8 cellular contexts compared by ENCODE assay signal in genomic region chr5:141692919-141693848, GRCh38. TPM values are rescaled to one million over a fixed set of nuclear protein-coding genes. Genes with fewer than 3 reads are reported as not detected.
DNase-seq lines count a peak whose midpoint lies in the region; ATAC-seq and TF ChIP-seq lines count a peak whose summit lies in the region.

No MANE protein-coding gene starts in this region.

- H3K36me3 ChIP-seq in Caco-2 (ENCODE audit: control insufficient read depth, insufficient read depth, low read length) (no peaks in the 10 kb centered on the region), prostate gland (no peaks in the 10 kb centered on the region)

- H3K4me3 ChIP-seq in Caco-2 (ENCODE audit: low read depth, low read length) (no peak overlapping the region), prostate gland (no peak overlapping the region)

- 75% methylated on average over 27 of the region's 27 CpGs for WGBS in prostate gland

- peak overlapping the region; percentile 71 for H3K4me3 Mint-ChIP-seq in Caco-2 (ENCODE audit: unreplicated experiment)
- H3K4me3 Mint-ChIP-seq in activated naive CD8-positive, alpha-beta T cell treated with anti-CD3 and anti-CD28 coated beads, Interleukin-2, amount 50 U/mL, for 24 hours = peak overlapping the region; percentile 46

- intact Hi-C loops in Caco-2 (cut with micrococcal nuclease; ENCODE audit: unreplicated experiment) = loop anchor here (1.0 to 5.0 kb wide), 5 partner anchors 28 to 454 kb away; no protein-coding TSS in a partner anchor
- intact Hi-C loops in posterior cingulate gyrus (cut with DNase I) = loop anchor here (1.0 to 10.0 kb wide), 4 partner anchors 186 to 452 kb away; partner anchors contain the start of gene PCDH1
- intact Hi-C loops in prostate gland (cut with DNase I) = loop anchor here (2.0 kb wide), 2 partner anchors 186 to 268 kb away; partner anchors contain the start of gene PCDH1

- H3K9me3 ChIP-seq in Caco-2 (no peaks in the 10 kb centered on the region), prostate gland (no peaks in the 10 kb centered on the region)

- no peaks in the 10 kb centered on the region for H3K4me1 ChIP-seq in Caco-2
- H3K4me1 ChIP-seq in prostate gland (replicated peaks) = no peaks in the 10 kb centered on the region

- H3K27ac ChIP-seq in prostate gland = no peak overlapping the region

- no peak for TF ChIP-seq CTCF in Caco-2 (IDR thresholded peaks at IDR 0.05; ENCODE audit: insufficient read depth in 1 of 2, low read depth in 1 of 2, low read length in 1 of 2, severe bottlenecking in 1 of 2, unreplicated experiment in 1 of 2)
- no peak for TF ChIP-seq CTCF in prostate gland (IDR thresholded peaks at IDR 0.05)

- peaks cover 12% of the 10 kb centered on the region for H3K27me3 Mint-ChIP-seq in Caco-2 (ENCODE audit: insufficient read depth, unreplicated experiment)
- peaks cover 9% of the 10 kb centered on the region for H3K27me3 Mint-ChIP-seq in activated naive CD8-positive, alpha-beta T cell treated with anti-CD3 and anti-CD28 coated beads, Interleukin-2, amount 50 U/mL, for 24 hours

- no peaks in the 10 kb centered on the region for H3K27me3 ChIP-seq in Caco-2 (replicated peaks; ENCODE audit: control insufficient read depth, insufficient read depth, low read length)
- no peaks in the 10 kb centered on the region for H3K27me3 ChIP-seq in prostate gland (replicated peaks; ENCODE audit: insufficient read depth)

- ATAC-seq in activated naive CD8-positive, alpha-beta T cell treated with anti-CD3 and anti-CD28 coated beads, Interleukin-2, amount 50 U/mL, for 24 hours = peak; percentile 73
- ATAC-seq in HG03432 (IDR thresholded peaks at IDR 0.05; ENCODE audit: unreplicated experiment) = no peak

- H3K4me1 Mint-ChIP-seq in Caco-2 (ENCODE audit: low read depth, unreplicated experiment) = no peaks in the 10 kb centered on the region
- peaks cover 25% of the 10 kb centered on the region for H3K4me1 Mint-ChIP-seq in activated naive CD8-positive, alpha-beta T cell treated with anti-CD3 and anti-CD28 coated beads, Interleukin-2, amount 50 U/mL, for 24 hours

- POLR2A ChIA-PET in Caco-2 (lab: Charles Lee) = no interaction called here

- DNase-seq in Caco-2 (no peak), T-helper 9 cell (peak; percentile 60), posterior cingulate gyrus (peak in 8 of 10 donors; percentile 65 to 96 (median 80)), cerebellar cortex (ENCODE audit: low spot score) (no peak), prostate gland (ENCODE audit: low spot score) (no peak), DMS79 (lab: John Stamatoyannopoulos, UW) (no peak)
- DNase-seq in activated naive CD8-positive, alpha-beta T cell treated with anti-CD3 and anti-CD28 coated beads, Interleukin-2, amount 50 U/mL, for 24 hours = peak; percentile 71

- H3K36me3 Mint-ChIP-seq in Caco-2 (ENCODE audit: insufficient read depth, unreplicated experiment) = no peaks in the 10 kb centered on the region
- H3K36me3 Mint-ChIP-seq in activated naive CD8-positive, alpha-beta T cell treated with anti-CD3 and anti-CD28 coated beads, Interleukin-2, amount 50 U/mL, for 24 hours (ENCODE audit: low read depth) = no peaks in the 10 kb centered on the region

- no TSS peak for BruUV-seq in Caco-2 (replicated peaks; lab: Mats Ljungman, UMichigan)

- H3K9me3 Mint-ChIP-seq in Caco-2 (ENCODE audit: unreplicated experiment) = no peaks in the 10 kb centered on the region
- H3K9me3 Mint-ChIP-seq in activated naive CD8-positive, alpha-beta T cell treated with anti-CD3 and anti-CD28 coated beads, Interleukin-2, amount 50 U/mL, for 24 hours = no peaks in the 10 kb centered on the region

- H3K27ac Mint-ChIP-seq in Caco-2 (ENCODE audit: unreplicated experiment) = no peak overlapping the region
- H3K27ac Mint-ChIP-seq in activated naive CD8-positive, alpha-beta T cell treated with anti-CD3 and anti-CD28 coated beads, Interleukin-2, amount 50 U/mL, for 24 hours = peak overlapping the region; percentile 68

- CTCF ChIA-PET in Caco-2 (lab: Charles Lee) = interaction anchor here (1.0 to 2.7 kb wide), 7 partner anchors 21 to 277 kb away, joined by 3 to 41 read pairs (median 6); partner anchors contain the start of gene RNF14

- no peak for TF ChIP-seq POLR2A in prostate gland (IDR thresholded peaks at IDR 0.05)

RNA-seq across cellular contexts. Expression of gene ARAP3, which starts 11.2 kb away (rescaled TPM):
- total RNA-seq in Caco-2 (2022) (6.3 and 7.5 TPM in 2 replicates), prostate gland (1 to 10 TPM; 4.0 to 8.4 TPM)

RNA-seq across cellular contexts. Expression of gene FCHSD1, which starts 42.0 kb away (rescaled TPM):
- total RNA-seq in Caco-2 (2022) (25.0 and 26.8 TPM in 2 replicates), prostate gland (10 to 100 TPM; 24.9 to 30.2 TPM)

RNA-seq across cellular contexts. Expression of gene RELL2, which starts 56.4 kb away (rescaled TPM):
- total RNA-seq in Caco-2 (2022) (8.7 and 13.6 TPM in 2 replicates), prostate gland (1 to 10 TPM; 3.9 to 7.2 TPM)

RNA-seq across cellular contexts. Expression of gene HDAC3, which starts 56.5 kb away (rescaled TPM):
- total RNA-seq in Caco-2 (2022) (73.0 and 74.5 TPM in 2 replicates), prostate gland (10 to 100 TPM; 54.9 to 74.6 TPM)

Comparison
In these comparisons a context has a peak if more than half of its experiments do, and no peak if none do; other contexts are left out.
1. DNase-seq: peak in T-helper 9 cell (single experiment), activated naive CD8-positive, alpha-beta T cell treated with anti-CD3 and anti-CD28 coated beads, Interleukin-2, amount 50 U/mL, for 24 hours (single experiment) and posterior cingulate gyrus (8 of 10); none in Caco-2 (0 of 2), cerebellar cortex (single experiment), prostate gland (single experiment) and DMS79 (single experiment).